Comparison of ENCODE assay signal across 2 cellular contexts in the genomic region with DNA sequence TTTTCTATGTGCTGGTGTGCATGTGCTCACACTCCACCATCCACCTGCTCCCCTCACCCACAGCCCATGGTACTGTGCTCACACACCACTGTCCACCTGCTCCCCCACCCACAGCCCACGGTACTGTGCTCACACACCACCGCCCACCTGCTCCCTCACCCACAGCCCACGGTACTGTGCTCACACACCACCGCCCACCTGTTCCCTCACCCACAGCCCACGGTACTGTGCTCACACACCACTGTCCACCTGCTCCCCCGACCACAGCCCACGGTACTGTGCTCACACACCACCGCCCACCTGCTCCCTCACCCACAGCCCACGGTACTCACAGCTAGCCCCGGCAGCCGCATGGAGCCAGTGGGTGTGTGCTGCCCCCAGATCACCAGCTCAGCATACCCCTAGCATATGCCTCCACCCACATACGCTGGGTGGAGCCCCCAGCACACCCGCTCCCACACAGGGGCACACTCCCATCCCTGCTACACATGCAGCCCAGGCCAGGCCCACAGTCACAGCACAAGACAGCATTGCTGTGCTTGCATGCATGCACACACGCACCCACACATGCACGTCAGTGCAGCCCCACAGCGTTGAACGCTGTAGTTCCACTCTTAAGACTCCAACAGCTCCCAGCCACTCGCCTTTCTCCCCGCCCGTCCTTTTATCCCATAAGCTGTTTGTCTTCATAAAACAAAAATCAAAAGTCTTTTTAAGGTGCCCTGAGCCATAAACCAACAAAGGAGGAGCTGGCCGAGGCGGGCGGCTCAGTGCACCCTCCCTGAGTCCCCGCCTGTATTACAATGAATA.
A peak's percentile ranks its signal among the peaks of the same experiment; 100 is the strongest.
TF ChIP-seq lines count a peak whose summit lies in the region.

No MANE protein-coding gene starts in this region.

TF ChIP-seq in HEK293, 187 proteins besides CTCF, POLR2A, EP300 and RAD21:
- TF ChIP-seq, protein P1, sequence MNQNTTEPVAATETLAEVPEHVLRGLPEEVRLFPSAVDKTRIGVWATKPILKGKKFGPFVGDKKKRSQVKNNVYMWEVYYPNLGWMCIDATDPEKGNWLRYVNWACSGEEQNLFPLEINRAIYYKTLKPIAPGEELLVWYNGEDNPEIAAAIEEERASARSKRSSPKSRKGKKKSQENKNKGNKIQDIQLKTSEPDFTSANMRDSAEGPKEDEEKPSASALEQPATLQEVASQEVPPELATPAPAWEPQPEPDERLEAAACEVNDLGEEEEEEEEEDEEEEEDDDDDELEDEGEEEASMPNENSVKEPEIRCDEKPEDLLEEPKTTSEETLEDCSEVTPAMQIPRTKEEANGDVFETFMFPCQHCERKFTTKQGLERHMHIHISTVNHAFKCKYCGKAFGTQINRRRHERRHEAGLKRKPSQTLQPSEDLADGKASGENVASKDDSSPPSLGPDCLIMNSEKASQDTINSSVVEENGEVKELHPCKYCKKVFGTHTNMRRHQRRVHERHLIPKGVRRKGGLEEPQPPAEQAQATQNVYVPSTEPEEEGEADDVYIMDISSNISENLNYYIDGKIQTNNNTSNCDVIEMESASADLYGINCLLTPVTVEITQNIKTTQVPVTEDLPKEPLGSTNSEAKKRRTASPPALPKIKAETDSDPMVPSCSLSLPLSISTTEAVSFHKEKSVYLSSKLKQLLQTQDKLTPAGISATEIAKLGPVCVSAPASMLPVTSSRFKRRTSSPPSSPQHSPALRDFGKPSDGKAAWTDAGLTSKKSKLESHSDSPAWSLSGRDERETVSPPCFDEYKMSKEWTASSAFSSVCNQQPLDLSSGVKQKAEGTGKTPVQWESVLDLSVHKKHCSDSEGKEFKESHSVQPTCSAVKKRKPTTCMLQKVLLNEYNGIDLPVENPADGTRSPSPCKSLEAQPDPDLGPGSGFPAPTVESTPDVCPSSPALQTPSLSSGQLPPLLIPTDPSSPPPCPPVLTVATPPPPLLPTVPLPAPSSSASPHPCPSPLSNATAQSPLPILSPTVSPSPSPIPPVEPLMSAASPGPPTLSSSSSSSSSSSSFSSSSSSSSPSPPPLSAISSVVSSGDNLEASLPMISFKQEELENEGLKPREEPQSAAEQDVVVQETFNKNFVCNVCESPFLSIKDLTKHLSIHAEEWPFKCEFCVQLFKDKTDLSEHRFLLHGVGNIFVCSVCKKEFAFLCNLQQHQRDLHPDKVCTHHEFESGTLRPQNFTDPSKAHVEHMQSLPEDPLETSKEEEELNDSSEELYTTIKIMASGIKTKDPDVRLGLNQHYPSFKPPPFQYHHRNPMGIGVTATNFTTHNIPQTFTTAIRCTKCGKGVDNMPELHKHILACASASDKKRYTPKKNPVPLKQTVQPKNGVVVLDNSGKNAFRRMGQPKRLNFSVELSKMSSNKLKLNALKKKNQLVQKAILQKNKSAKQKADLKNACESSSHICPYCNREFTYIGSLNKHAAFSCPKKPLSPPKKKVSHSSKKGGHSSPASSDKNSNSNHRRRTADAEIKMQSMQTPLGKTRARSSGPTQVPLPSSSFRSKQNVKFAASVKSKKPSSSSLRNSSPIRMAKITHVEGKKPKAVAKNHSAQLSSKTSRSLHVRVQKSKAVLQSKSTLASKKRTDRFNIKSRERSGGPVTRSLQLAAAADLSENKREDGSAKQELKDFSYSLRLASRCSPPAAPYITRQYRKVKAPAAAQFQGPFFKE (tag by site-specific recombination; IDR thresholded peaks at IDR 0.05; ENCODE audit: borderline replicate concordance): no peak
- TF ChIP-seq RBAK (tag by site-specific recombination; IDR thresholded peaks at IDR 0.05) (no peak), EGR2 (tag by site-specific recombination; IDR thresholded peaks at IDR 0.05; ENCODE audit: low read depth) (peak; percentile 100), ZBTB20 (tag by site-specific recombination; IDR thresholded peaks at IDR 0.05) (no peak), ZNF146 (tag by site-specific recombination; IDR thresholded peaks at IDR 0.05) (no peak), KLF17 (tag by site-specific recombination; IDR thresholded peaks at IDR 0.05) (peak; percentile 68; the same call in 1 of the 2 replicates), ZFHX2 (tag by site-specific recombination; conservative IDR thresholded peaks at IDR 0.05) (peak; percentile 100), KLF1 (tag by site-specific recombination; IDR thresholded peaks at IDR 0.05) (peak; percentile 96), ZNF544 (tag by site-specific recombination; IDR thresholded peaks at IDR 0.05) (no peak)

TF ChIP-seq in H1, 55 proteins besides CTCF, POLR2A, EP300 and RAD21:
- TF ChIP-seq MAX (IDR thresholded peaks at IDR 0.05) (no peak), SP2 (IDR thresholded peaks at IDR 0.05; ENCODE audit: low read length) (no peak), SP4 (IDR thresholded peaks at IDR 0.05; ENCODE audit: low read length) (no peak), SRF (IDR thresholded peaks at IDR 0.05; ENCODE audit: low read depth, low read length) (no peak), KDM1A (IDR thresholded peaks at IDR 0.05; ENCODE audit: borderline replicate concordance, low read length) (no peak), EZH2 (IDR thresholded peaks at IDR 0.05; ENCODE audit: low read depth, low read length, severe bottlenecking) (no peak), KDM5A (IDR thresholded peaks at IDR 0.05; ENCODE audit: low read length) (no peak), JUN (IDR thresholded peaks at IDR 0.05; ENCODE audit: low read depth, low read length) (no peak), CBX8 (IDR thresholded peaks at IDR 0.05; ENCODE audit: borderline replicate concordance, low read depth, low read length) (no peak), CREB1 (IDR thresholded peaks at IDR 0.05) (no peak), CTBP2 (IDR thresholded peaks at IDR 0.05; ENCODE audit: borderline replicate concordance, insufficient read depth, insufficient read length, low read length) (no peak), ZNF274 (IDR thresholded peaks at IDR 0.05; ENCODE audit: borderline replicate concordance, extremely low read depth, low read length) (no peak), HDAC2 (IDR thresholded peaks at IDR 0.05; ENCODE audit: borderline replicate concordance in 1 of 2, low read depth in 2 of 2, low read length in 2 of 2) (no peak), BCL11A (IDR thresholded peaks at IDR 0.05; ENCODE audit: low read depth in 2 of 2, low read length in 2 of 2) (no peak), FOSL1 (IDR thresholded peaks at IDR 0.05; ENCODE audit: insufficient read depth, low read depth, low read length) (no peak)
- TF ChIP-seq, protein P2, sequence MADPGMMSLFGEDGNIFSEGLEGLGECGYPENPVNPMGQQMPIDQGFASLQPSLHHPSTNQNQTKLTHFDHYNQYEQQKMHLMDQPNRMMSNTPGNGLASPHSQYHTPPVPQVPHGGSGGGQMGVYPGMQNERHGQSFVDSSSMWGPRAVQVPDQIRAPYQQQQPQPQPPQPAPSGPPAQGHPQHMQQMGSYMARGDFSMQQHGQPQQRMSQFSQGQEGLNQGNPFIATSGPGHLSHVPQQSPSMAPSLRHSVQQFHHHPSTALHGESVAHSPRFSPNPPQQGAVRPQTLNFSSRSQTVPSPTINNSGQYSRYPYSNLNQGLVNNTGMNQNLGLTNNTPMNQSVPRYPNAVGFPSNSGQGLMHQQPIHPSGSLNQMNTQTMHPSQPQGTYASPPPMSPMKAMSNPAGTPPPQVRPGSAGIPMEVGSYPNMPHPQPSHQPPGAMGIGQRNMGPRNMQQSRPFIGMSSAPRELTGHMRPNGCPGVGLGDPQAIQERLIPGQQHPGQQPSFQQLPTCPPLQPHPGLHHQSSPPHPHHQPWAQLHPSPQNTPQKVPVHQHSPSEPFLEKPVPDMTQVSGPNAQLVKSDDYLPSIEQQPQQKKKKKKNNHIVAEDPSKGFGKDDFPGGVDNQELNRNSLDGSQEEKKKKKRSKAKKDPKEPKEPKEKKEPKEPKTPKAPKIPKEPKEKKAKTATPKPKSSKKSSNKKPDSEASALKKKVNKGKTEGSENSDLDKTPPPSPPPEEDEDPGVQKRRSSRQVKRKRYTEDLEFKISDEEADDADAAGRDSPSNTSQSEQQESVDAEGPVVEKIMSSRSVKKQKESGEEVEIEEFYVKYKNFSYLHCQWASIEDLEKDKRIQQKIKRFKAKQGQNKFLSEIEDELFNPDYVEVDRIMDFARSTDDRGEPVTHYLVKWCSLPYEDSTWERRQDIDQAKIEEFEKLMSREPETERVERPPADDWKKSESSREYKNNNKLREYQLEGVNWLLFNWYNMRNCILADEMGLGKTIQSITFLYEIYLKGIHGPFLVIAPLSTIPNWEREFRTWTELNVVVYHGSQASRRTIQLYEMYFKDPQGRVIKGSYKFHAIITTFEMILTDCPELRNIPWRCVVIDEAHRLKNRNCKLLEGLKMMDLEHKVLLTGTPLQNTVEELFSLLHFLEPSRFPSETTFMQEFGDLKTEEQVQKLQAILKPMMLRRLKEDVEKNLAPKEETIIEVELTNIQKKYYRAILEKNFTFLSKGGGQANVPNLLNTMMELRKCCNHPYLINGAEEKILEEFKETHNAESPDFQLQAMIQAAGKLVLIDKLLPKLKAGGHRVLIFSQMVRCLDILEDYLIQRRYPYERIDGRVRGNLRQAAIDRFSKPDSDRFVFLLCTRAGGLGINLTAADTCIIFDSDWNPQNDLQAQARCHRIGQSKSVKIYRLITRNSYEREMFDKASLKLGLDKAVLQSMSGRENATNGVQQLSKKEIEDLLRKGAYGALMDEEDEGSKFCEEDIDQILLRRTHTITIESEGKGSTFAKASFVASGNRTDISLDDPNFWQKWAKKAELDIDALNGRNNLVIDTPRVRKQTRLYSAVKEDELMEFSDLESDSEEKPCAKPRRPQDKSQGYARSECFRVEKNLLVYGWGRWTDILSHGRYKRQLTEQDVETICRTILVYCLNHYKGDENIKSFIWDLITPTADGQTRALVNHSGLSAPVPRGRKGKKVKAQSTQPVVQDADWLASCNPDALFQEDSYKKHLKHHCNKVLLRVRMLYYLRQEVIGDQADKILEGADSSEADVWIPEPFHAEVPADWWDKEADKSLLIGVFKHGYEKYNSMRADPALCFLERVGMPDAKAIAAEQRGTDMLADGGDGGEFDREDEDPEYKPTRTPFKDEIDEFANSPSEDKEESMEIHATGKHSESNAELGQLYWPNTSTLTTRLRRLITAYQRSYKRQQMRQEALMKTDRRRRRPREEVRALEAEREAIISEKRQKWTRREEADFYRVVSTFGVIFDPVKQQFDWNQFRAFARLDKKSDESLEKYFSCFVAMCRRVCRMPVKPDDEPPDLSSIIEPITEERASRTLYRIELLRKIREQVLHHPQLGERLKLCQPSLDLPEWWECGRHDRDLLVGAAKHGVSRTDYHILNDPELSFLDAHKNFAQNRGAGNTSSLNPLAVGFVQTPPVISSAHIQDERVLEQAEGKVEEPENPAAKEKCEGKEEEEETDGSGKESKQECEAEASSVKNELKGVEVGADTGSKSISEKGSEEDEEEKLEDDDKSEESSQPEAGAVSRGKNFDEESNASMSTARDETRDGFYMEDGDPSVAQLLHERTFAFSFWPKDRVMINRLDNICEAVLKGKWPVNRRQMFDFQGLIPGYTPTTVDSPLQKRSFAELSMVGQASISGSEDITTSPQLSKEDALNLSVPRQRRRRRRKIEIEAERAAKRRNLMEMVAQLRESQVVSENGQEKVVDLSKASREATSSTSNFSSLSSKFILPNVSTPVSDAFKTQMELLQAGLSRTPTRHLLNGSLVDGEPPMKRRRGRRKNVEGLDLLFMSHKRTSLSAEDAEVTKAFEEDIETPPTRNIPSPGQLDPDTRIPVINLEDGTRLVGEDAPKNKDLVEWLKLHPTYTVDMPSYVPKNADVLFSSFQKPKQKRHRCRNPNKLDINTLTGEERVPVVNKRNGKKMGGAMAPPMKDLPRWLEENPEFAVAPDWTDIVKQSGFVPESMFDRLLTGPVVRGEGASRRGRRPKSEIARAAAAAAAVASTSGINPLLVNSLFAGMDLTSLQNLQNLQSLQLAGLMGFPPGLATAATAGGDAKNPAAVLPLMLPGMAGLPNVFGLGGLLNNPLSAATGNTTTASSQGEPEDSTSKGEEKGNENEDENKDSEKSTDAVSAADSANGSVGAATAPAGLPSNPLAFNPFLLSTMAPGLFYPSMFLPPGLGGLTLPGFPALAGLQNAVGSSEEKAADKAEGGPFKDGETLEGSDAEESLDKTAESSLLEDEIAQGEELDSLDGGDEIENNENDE (IDR thresholded peaks at IDR 0.05; ENCODE audit: insufficient replicate concordance, low read length): no peak
